20 cellular contexts compared by ENCODE assay signal in the genomic region with DNA sequence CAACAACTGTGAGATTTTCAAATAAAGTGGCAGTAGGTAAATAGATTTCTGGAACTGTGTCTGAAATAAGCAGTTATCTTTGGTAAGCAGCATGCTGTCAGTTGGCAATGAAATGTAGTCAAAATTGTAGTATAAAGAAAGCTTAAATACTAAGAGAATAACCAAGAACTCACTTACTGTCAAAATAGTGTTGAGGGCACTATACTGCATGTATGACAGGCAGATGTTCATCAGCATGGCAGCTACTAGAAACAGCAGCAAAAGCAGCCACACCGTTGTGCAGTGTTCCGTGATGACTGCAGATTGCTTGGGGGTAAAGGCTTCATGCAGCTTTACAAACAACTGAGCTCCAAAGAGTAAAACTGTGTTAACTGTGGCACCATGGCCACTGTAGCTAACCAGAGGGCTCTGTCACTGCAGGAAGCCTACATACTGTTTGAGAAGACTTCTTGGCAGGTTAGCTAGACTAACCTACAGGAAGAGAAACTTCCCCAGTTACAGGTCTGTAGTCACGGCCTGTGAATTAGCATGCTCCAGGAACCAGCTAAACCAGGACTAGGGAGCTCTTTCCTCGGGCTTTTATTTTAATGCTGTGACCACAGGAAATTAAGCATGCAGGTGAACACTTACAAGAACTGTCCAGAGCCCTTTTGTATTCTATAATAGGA.
"Had no signal": no experiment of that assay in that cellular context is flagged by ENCODE, and none has a peak within 500 bp of the region (broad histone marks: within the 10 kb centered on the region; RNA-seq: fewer than 3 reads in every experiment).

No MANE protein-coding gene starts in this region.

- H3K79me2 ChIP-seq: parathyroid adenoma had no signal

- H3K27me3 ChIP-seq: cardiac muscle cell, esophagus muscularis mucosa, neutrophil, spleen, upper lobe of right lung had no signal

- H3K9me3 ChIP-seq: esophagus muscularis mucosa, neutrophil, spleen, upper lobe of right lung had no signal

- H3K4me1 ChIP-seq: esophagus muscularis mucosa, parathyroid adenoma, spleen, upper lobe of right lung had no signal

- H3K27ac ChIP-seq: cardiac muscle cell, esophagus muscularis mucosa, neutrophil, parathyroid adenoma, spleen, upper lobe of right lung had no signal

- DNase-seq: activated B cell treated with CpG ODN at 0.5 μM for 24 hours; activated CD4-positive, alpha-beta T cell treated with anti-CD3 and anti-CD28 coated beads for 4 hours; activated CD8-positive, alpha-beta T cell treated with anti-CD3 and anti-CD28 coated beads for 36 hours; activated naive CD4-positive, alpha-beta T cell treated with Interleukin-2 at 50 U/mL for 16 hours; activated naive CD8-positive, alpha-beta T cell treated with anti-CD3 and anti-CD28 coated beads, Interleukin-2, amount 10 ng/mL, durations not matched to agents 7 days and 5 days; activated T-cell treated with anti-CD3 and anti-CD28 coated beads, Interleukin-2, amount 50 U/mL, for 1 hour; amygdala; effector CD8-positive, alpha-beta T cell; left colon; natural killer cell; spleen; stimulated activated naive CD4-positive, alpha-beta T cell; T-helper 2 cell; upper lobe of right lung had no signal

- ATAC-seq: activated CD8-positive, alpha-beta T cell treated with anti-CD3 and anti-CD28 coated beads for 36 hours; activated T-helper 17 cell treated with anti-CD3 and anti-CD28 coated beads, Interleukin-2, amount 50 U/mL, for 72 hours; left colon; natural killer cell; upper lobe of right lung had no signal

- H3K36me3 ChIP-seq: cardiac muscle cell, esophagus muscularis mucosa, neutrophil, spleen, upper lobe of right lung had no signal

- H2AFZ ChIP-seq: parathyroid adenoma had no signal

- H3K4me3 ChIP-seq: cardiac muscle cell, esophagus muscularis mucosa, lung, spleen, upper lobe of right lung had no signal
